1 cellular context compared by ENCODE assay signal in the genomic region with DNA sequence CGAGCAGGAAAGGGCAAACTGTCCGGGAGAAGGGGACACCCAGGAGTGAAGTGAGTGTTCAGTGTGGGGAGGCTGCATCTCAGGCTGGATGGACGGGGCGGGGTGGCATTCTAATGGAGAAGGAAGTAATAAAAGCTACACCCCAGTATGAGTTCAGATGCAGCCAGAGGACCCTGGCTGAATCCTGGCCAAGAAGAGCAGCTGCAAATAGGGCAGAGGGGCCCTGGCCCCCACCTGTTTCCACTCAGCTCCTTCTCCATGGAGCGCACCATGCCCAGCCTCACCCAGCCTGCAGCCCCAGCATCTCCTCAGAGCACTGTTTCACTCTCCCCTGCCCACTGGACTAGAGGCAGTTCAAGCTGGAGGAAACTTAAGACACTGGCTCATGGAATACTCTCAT.
TF ChIP-seq lines count a peak whose summit lies in the region.

No MANE protein-coding gene starts in this region.

TF ChIP-seq in H1, 55 proteins besides CTCF, POLR2A, EP300 and RAD21 (continued from another document):
- TF ChIP-seq, protein P1, sequence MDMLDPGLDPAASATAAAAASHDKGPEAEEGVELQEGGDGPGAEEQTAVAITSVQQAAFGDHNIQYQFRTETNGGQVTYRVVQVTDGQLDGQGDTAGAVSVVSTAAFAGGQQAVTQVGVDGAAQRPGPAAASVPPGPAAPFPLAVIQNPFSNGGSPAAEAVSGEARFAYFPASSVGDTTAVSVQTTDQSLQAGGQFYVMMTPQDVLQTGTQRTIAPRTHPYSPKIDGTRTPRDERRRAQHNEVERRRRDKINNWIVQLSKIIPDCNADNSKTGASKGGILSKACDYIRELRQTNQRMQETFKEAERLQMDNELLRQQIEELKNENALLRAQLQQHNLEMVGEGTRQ (IDR thresholded peaks at IDR 0.05; ENCODE audit: low read length), result no peak
- TF ChIP-seq EGR1 (IDR thresholded peaks at IDR 0.05; ENCODE audit: borderline replicate concordance, low read depth, low read length) (no peak), SP1 (IDR thresholded peaks at IDR 0.05; ENCODE audit: low read depth, low read length) (no peak), POU5F1 (IDR thresholded peaks at IDR 0.05; ENCODE audit: low read depth, low read length) (no peak), TEAD4 (IDR thresholded peaks at IDR 0.05; ENCODE audit: low read depth, low read length) (no peak), SIX5 (IDR thresholded peaks at IDR 0.05; ENCODE audit: low read depth, low read length) (no peak), TCF12 (IDR thresholded peaks at IDR 0.05; ENCODE audit: low read depth, low read length) (no peak), TBP (IDR thresholded peaks at IDR 0.05; ENCODE audit: low read depth, low read length) (no peak), SIRT6 (IDR thresholded peaks at IDR 0.05; ENCODE audit: low read length) (no peak), GABPA (IDR thresholded peaks at IDR 0.05; ENCODE audit: borderline replicate concordance, insufficient read depth, low read length) (no peak), NANOG (IDR thresholded peaks at IDR 0.05; ENCODE audit: insufficient read depth, low read depth, low read length, poor library complexity, severe bottlenecking) (no peak), BRCA1 (IDR thresholded peaks at IDR 0.05; ENCODE audit: low read depth, low read length) (no peak), NRF1 (IDR thresholded peaks at IDR 0.05; ENCODE audit: low read depth, low read length) (no peak)
- TF ChIP-seq, protein P2, sequence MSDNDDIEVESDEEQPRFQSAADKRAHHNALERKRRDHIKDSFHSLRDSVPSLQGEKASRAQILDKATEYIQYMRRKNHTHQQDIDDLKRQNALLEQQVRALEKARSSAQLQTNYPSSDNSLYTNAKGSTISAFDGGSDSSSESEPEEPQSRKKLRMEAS (IDR thresholded peaks at IDR 0.05), result no peak
- TF ChIP-seq, protein P3, sequence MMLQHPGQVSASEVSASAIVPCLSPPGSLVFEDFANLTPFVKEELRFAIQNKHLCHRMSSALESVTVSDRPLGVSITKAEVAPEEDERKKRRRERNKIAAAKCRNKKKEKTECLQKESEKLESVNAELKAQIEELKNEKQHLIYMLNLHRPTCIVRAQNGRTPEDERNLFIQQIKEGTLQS (IDR thresholded peaks at IDR 0.05; ENCODE audit: insufficient read depth, low read depth, low read length), result no peak
